ENCODE assay signal across 8 cellular contexts in genomic region chr10:18238875-18239485, GRCh38.
DNase-seq lines count a peak whose midpoint lies in the region; FAIRE-seq and TF ChIP-seq lines count a peak whose summit lies in the region.

No MANE protein-coding gene starts in this region.

- H3K4me2 ChIP-seq in H1 (ENCODE audit: insufficient read depth in 1 of 2, low read depth in 2 of 2, low read length in 2 of 2) = no peak overlapping the region

- no peaks in the 10 kb centered on the region for H3K36me3 ChIP-seq in H1 (ENCODE audit: control insufficient read depth in 2 of 4, insufficient read depth in 4 of 4, low read length in 3 of 4)

- H3K56ac ChIP-seq in H1 (replicated peaks; ENCODE audit: insufficient read length, low read depth, low read length) = no peak overlapping the region

- no peak overlapping the region for H4K5ac ChIP-seq in H1 (ENCODE audit: insufficient read length, low read depth, low read length)

- POLR2A ChIA-PET in activated CD4-positive, alpha-beta T cell treated with anti-CD3 and anti-CD28 coated beads, Interleukin-2, amount 10 ng/mL, durations not matched to agents 7 days and 5 days (lab: Charles Lee) = no interaction called here
- POLR2A ChIA-PET in H1 (lab: Charles Lee; ENCODE audit: partially characterized antibody) = interaction anchor here (0.8 kb wide), 1 partner anchor 24 kb away, joined by 4 read pairs; no protein-coding TSS in a partner anchor
- POLR2A ChIA-PET in activated CD4-positive, alpha-beta memory T cell treated with anti-CD3 and anti-CD28 coated beads, Interleukin-2, amount 10 ng/mL, durations not matched to agents 7 days and 5 days (lab: Charles Lee) = no interaction called here

- H3K27me3 ChIP-seq in H1 (replicated peaks in 1 of 4; ENCODE audit: control insufficient read depth in 3 of 4, extremely low read depth in 1 of 4, insufficient read depth in 3 of 4, low read length in 3 of 4) = no peaks in the 10 kb centered on the region

- H3K4me3 Mint-ChIP-seq in activated CD4-positive, alpha-beta T cell treated with anti-CD3 and anti-CD28 coated beads, Interleukin-2, amount 10 ng/mL, durations not matched to agents 7 days and 5 days = no peak overlapping the region
- no peak overlapping the region for H3K4me3 Mint-ChIP-seq in neural crest cell
- H3K4me3 Mint-ChIP-seq in activated CD4-positive, alpha-beta memory T cell treated with anti-CD3 and anti-CD28 coated beads, Interleukin-2, amount 10 ng/mL, durations not matched to agents 7 days and 5 days = no peak overlapping the region

- H4K91ac ChIP-seq in H1 (replicated peaks; ENCODE audit: insufficient read length, low read length) = no peak overlapping the region

- no peak overlapping the region for H2BK15ac ChIP-seq in H1 (ENCODE audit: low read length)

- H3K9ac ChIP-seq in H1 (replicated peaks in 1 of 4; ENCODE audit: extremely low read depth in 1 of 4, low read depth in 3 of 4, low read length in 3 of 4) = no peak overlapping the region

- no peaks in the 10 kb centered on the region for H3K79me2 ChIP-seq in H1 (ENCODE audit: control insufficient read depth in 1 of 2, insufficient read depth in 2 of 2, low read length in 2 of 2)

- no peak for TF ChIP-seq EP300 in H1 (IDR thresholded peaks at IDR 0.05; ENCODE audit: borderline replicate concordance in 1 of 2, low read depth in 2 of 2, low read length in 2 of 2)

- H3K36me3 Mint-ChIP-seq in activated CD4-positive, alpha-beta T cell treated with anti-CD3 and anti-CD28 coated beads, Interleukin-2, amount 10 ng/mL, durations not matched to agents 7 days and 5 days (ENCODE audit: low read depth) = no peaks in the 10 kb centered on the region
- H3K36me3 Mint-ChIP-seq in neural crest cell (ENCODE audit: low read depth) = no peaks in the 10 kb centered on the region
- no peaks in the 10 kb centered on the region for H3K36me3 Mint-ChIP-seq in activated CD4-positive, alpha-beta memory T cell treated with anti-CD3 and anti-CD28 coated beads, Interleukin-2, amount 10 ng/mL, durations not matched to agents 7 days and 5 days (ENCODE audit: low read depth)

- no peaks in the 10 kb centered on the region for H3K79me1 ChIP-seq in H1 (ENCODE audit: low read depth, low read length)

- H3K23ac ChIP-seq in H1 (ENCODE audit: insufficient read length) = no peak overlapping the region

- H2BK5ac ChIP-seq in H1 (ENCODE audit: low read depth, low read length) = no peak overlapping the region

- whole genome bisulfite sequencing in H1 (ENCODE audit: extremely low coverage in 1 of 2, insufficient coverage in 1 of 2, insufficient read length in 1 of 2, insufficient replicate concordance in 2 of 2, low coverage in 1 of 2, low lambda C conversion rate in 2 of 2, missing lambda C conversion rate in 1 of 2), 2 experiments = 45% methylated on average over 8 of the region's 8 CpGs; no CpG with 5 or more reads in 1 of the 2 experiments

- FAIRE-seq in H1 (lab: Jason Lieb, UNC) = peak; percentile 58

- no peak overlapping the region for H3K4me3 ChIP-seq in H1 (ENCODE audit: extremely low read depth in 1 of 4, insufficient read depth in 2 of 4, low read depth in 3 of 4, low read length in 4 of 4)

- 0 out of 4 replicates have a peak, but pooled peaks cover 0 to 4% of the 10 kb centered on the region in 2 experiments for H3K9me3 ChIP-seq in H1 (ENCODE audit: insufficient read depth in 2 of 2, low read depth in 1 of 2, low read length in 1 of 2)

- no peaks in the 10 kb centered on the region for H3K9me3 Mint-ChIP-seq in activated CD4-positive, alpha-beta T cell treated with anti-CD3 and anti-CD28 coated beads, Interleukin-2, amount 10 ng/mL, durations not matched to agents 7 days and 5 days
- H3K9me3 Mint-ChIP-seq in neural crest cell = peaks cover 4% of the 10 kb centered on the region
- no peaks in the 10 kb centered on the region for H3K9me3 Mint-ChIP-seq in activated CD4-positive, alpha-beta memory T cell treated with anti-CD3 and anti-CD28 coated beads, Interleukin-2, amount 10 ng/mL, durations not matched to agents 7 days and 5 days

- no peak for TF ChIP-seq POLR2A in H1 (IDR thresholded peaks at IDR 0.05; ENCODE audit: control extremely low read depth in 1 of 2, low read depth in 2 of 2, low read length in 2 of 2)

- TF ChIP-seq RAD21 in H1 (IDR thresholded peaks at IDR 0.05 in 1 of 2, conservative IDR thresholded peaks at IDR 0.05 in 1 of 2; ENCODE audit: low read depth in 2 of 2, low read length in 2 of 2) = peak; percentile 79 to 84

- H2AK5ac ChIP-seq in H1 (ENCODE audit: low read depth, low read length) = no peak overlapping the region

- H3K4me1 ChIP-seq in H1 (replicated peaks in 1 of 4; ENCODE audit: control insufficient read depth in 3 of 4, insufficient read depth in 4 of 4, low read length in 3 of 4) = peaks cover 0 to 6% (median 2%) of the 10 kb centered on the region in 4 experiments; a peak in 5 of 7 replicates

- H3K14ac ChIP-seq in H1 (ENCODE audit: insufficient read length) = no peak overlapping the region

- H2BK120ac ChIP-seq in H1 (replicated peaks; ENCODE audit: low read depth, low read length) = no peak overlapping the region

- H2BK20ac ChIP-seq in H1 (ENCODE audit: low read length) = no peak overlapping the region

- no peaks in the 10 kb centered on the region for H3K27me3 Mint-ChIP-seq in activated CD4-positive, alpha-beta T cell treated with anti-CD3 and anti-CD28 coated beads, Interleukin-2, amount 10 ng/mL, durations not matched to agents 7 days and 5 days
- H3K27me3 Mint-ChIP-seq in neural crest cell (ENCODE audit: low read depth) = peaks cover 18% of the 10 kb centered on the region
- H3K27me3 Mint-ChIP-seq in activated CD4-positive, alpha-beta memory T cell treated with anti-CD3 and anti-CD28 coated beads, Interleukin-2, amount 10 ng/mL, durations not matched to agents 7 days and 5 days = no peaks in the 10 kb centered on the region

- no peak overlapping the region for H3K27ac Mint-ChIP-seq in activated CD4-positive, alpha-beta T cell treated with anti-CD3 and anti-CD28 coated beads, Interleukin-2, amount 10 ng/mL, durations not matched to agents 7 days and 5 days
- no peak overlapping the region for H3K27ac Mint-ChIP-seq in neural crest cell (ENCODE audit: unreplicated experiment)
- H3K27ac Mint-ChIP-seq in activated CD4-positive, alpha-beta memory T cell treated with anti-CD3 and anti-CD28 coated beads, Interleukin-2, amount 10 ng/mL, durations not matched to agents 7 days and 5 days = no peak overlapping the region

- DNase-seq in activated CD4-positive, alpha-beta T cell treated with anti-CD3 and anti-CD28 coated beads, Interleukin-2, amount 10 ng/mL, durations not matched to agents 7 days and 5 days = peak; percentile 8
- DNase-seq in activated CD4-positive, alpha-beta T cell treated with anti-CD3 and anti-CD28 coated beads for 1 hour = no peak
- DNase-seq in NCI-H82 (lab: John Stamatoyannopoulos, UW) (peak; percentile 64), H1 (ENCODE audit: low read depth in 1 of 2, low spot score in 2 of 2) (no peak), neural crest cell (ENCODE audit: low read depth, low spot score) (no peak), HK-2 (ENCODE audit: unreplicated experiment) (no peak)
- no peak for DNase-seq in activated CD4-positive, alpha-beta memory T cell treated with anti-CD3 and anti-CD28 coated beads, Interleukin-2, amount 10 ng/mL, durations not matched to agents 7 days and 5 days
- no peak for DNase-seq in stimulated activated CD4-positive, alpha-beta T cell treated with anti-CD3 and anti-CD28 coated beads, Interleukin-4, amount 100 ng/mL, for 24 hours

- no peak overlapping the region for H2BK12ac ChIP-seq in H1 (ENCODE audit: low read depth, low read length)

- H2AFZ ChIP-seq in H1 (ENCODE audit: low read length) = no peak overlapping the region

- no peak overlapping the region for H4K8ac ChIP-seq in H1 (ENCODE audit: extremely low read depth, insufficient read depth, low read length)

- H3K23me2 ChIP-seq in H1 (ENCODE audit: low read depth, low read length) = no peaks in the 10 kb centered on the region

- H3K4me1 Mint-ChIP-seq in activated CD4-positive, alpha-beta T cell treated with anti-CD3 and anti-CD28 coated beads, Interleukin-2, amount 10 ng/mL, durations not matched to agents 7 days and 5 days = no peaks in the 10 kb centered on the region
- peaks cover 6% of the 10 kb centered on the region for H3K4me1 Mint-ChIP-seq in neural crest cell
- H3K4me1 Mint-ChIP-seq in activated CD4-positive, alpha-beta memory T cell treated with anti-CD3 and anti-CD28 coated beads, Interleukin-2, amount 10 ng/mL, durations not matched to agents 7 days and 5 days = no peaks in the 10 kb centered on the region

- no peak overlapping the region for H3K4ac ChIP-seq in H1 (replicated peaks; ENCODE audit: insufficient read length, low read depth, low read length)

- H4K20me1 ChIP-seq in H1 (replicated peaks in 1 of 2; ENCODE audit: control insufficient read depth in 1 of 2, insufficient read depth in 2 of 2, low read length in 2 of 2) = no peaks in the 10 kb centered on the region

- H3K18ac ChIP-seq in H1 (ENCODE audit: extremely low read depth, low read length) = no peak overlapping the region

- no peak overlapping the region for H3K27ac ChIP-seq in H1 (ENCODE audit: low read depth, low read length)

- peak in 2 of 3 experiments; percentile 47 to 65; a peak in 2 of 4 replicates for TF ChIP-seq CTCF in H1 (IDR thresholded peaks at IDR 0.05; ENCODE audit: control extremely low read depth in 1 of 3, insufficient read depth in 1 of 3, low read depth in 1 of 3, low read length in 3 of 3)
- peak; percentile 81 for TF ChIP-seq CTCF in neural crest cell (conservative IDR thresholded peaks at IDR 0.05)

- CTCF ChIA-PET in activated CD4-positive, alpha-beta T cell treated with anti-CD3 and anti-CD28 coated beads, Interleukin-2, amount 10 ng/mL, durations not matched to agents 7 days and 5 days (lab: Charles Lee) = no interaction called here
- CTCF ChIA-PET in H1 (lab: Charles Lee; ENCODE audit: partially characterized antibody) = interaction anchor here (0.6 to 2.1 kb wide), 21 partner anchors 9 to 982 kb away, joined by 3 to 9 read pairs (median 4); no protein-coding TSS in a partner anchor
- CTCF ChIA-PET in activated CD4-positive, alpha-beta memory T cell treated with anti-CD3 and anti-CD28 coated beads, Interleukin-2, amount 10 ng/mL, durations not matched to agents 7 days and 5 days (lab: Charles Lee) = interaction anchor here (1.5 kb wide), 1 partner anchor 36 kb away, joined by 3 read pairs; no protein-coding TSS in a partner anchor

TF ChIP-seq in H1, 55 proteins besides CTCF, POLR2A, EP300 and RAD21:
- TF ChIP-seq CEBPB (IDR thresholded peaks at IDR 0.05; ENCODE audit: low read depth, low read length) (no peak), ASH2L (IDR thresholded peaks at IDR 0.05; ENCODE audit: low read length) (no peak), RNF2 (IDR thresholded peaks at IDR 0.05; ENCODE audit: borderline replicate concordance, low read depth, low read length, missing control alignments, poor library complexity, severe bottlenecking) (no peak), CHD1 (IDR thresholded peaks at IDR 0.05; ENCODE audit: low read depth, low read length) (no peak)

Comparison
In these comparisons a context has a peak if more than half of its experiments do, and no peak if none do; other contexts are left out.
1. DNase-seq: peak in activated CD4-positive, alpha-beta T cell treated with anti-CD3 and anti-CD28 coated beads, Interleukin-2, amount 10 ng/mL, durations not matched to agents 7 days and 5 days (single experiment) and NCI-H82 (single experiment); none in activated CD4-positive, alpha-beta T cell treated with anti-CD3 and anti-CD28 coated beads for 1 hour (single experiment), H1 (0 of 2), neural crest cell (single experiment), activated CD4-positive, alpha-beta memory T cell treated with anti-CD3 and anti-CD28 coated beads, Interleukin-2, amount 10 ng/mL, durations not matched to agents 7 days and 5 days (single experiment), stimulated activated CD4-positive, alpha-beta T cell treated with anti-CD3 and anti-CD28 coated beads, Interleukin-4, amount 100 ng/mL, for 24 hours (single experiment) and HK-2 (single experiment).